ENCODE assay signal across 12 cellular contexts in genomic region chr10:69715899-69716606, GRCh38.
A peak's percentile ranks its signal among the peaks of the same experiment; 100 is the strongest.
DNase-seq lines count a peak whose midpoint lies in the region; ATAC-seq and TF ChIP-seq lines count a peak whose summit lies in the region.
"Had no signal": no experiment of that assay in that cellular context is flagged by ENCODE, and none has a peak within 500 bp of the region (broad histone marks: within the 10 kb centered on the region; RNA-seq: fewer than 3 reads in every experiment).

No MANE protein-coding gene starts in this region.

- H3K4me3 ChIP-seq in breast epithelium = no peak overlapping the region
- H3K4me3 ChIP-seq in thoracic aorta = peak overlapping the region; percentile 35
- H3K4me3 ChIP-seq: BLaER1 had no signal

- H3K4me3 Mint-ChIP-seq in MCF 10A (ENCODE audit: unreplicated experiment) = no peak overlapping the region
- H3K4me3 Mint-ChIP-seq in stimulated activated naive B cell treated with anti-CD40 and anti-IgM and Interleukin-4, amounts not matched to agents 10 μg/mL and 1 μg/mL and 100 μg/mL, for 72 hours = no peak overlapping the region
- H3K4me3 Mint-ChIP-seq: CD8-positive, alpha-beta memory T cell had no signal

- H3K4me1 Mint-ChIP-seq in MCF 10A (ENCODE audit: insufficient read depth, unreplicated experiment) = peaks cover 17% of the 10 kb centered on the region
- H3K4me1 Mint-ChIP-seq in stimulated activated naive B cell treated with anti-CD40 and anti-IgM and Interleukin-4, amounts not matched to agents 10 μg/mL and 1 μg/mL and 100 μg/mL, for 72 hours = no peaks in the 10 kb centered on the region
- H3K4me1 Mint-ChIP-seq: CD8-positive, alpha-beta memory T cell had no signal

- no TSS peak for BruUV-seq in MCF 10A (replicated peaks; lab: Mats Ljungman, UMichigan)

- H3K9me3 Mint-ChIP-seq in MCF 10A (ENCODE audit: unreplicated experiment) = no peaks in the 10 kb centered on the region
- H3K9me3 Mint-ChIP-seq in stimulated activated naive B cell treated with anti-CD40 and anti-IgM and Interleukin-4, amounts not matched to agents 10 μg/mL and 1 μg/mL and 100 μg/mL, for 72 hours = peaks cover 0 to 2% of the 10 kb centered on the region in 2 donors
- H3K9me3 Mint-ChIP-seq: CD8-positive, alpha-beta memory T cell had no signal

- DNase-seq in MCF 10A (ENCODE audit: unreplicated experiment) (peak; percentile 22), breast epithelium (ENCODE audit: low spot score in 2 of 2) (no peak), M059J (ENCODE audit: low read depth) (peak; percentile 26), left cardiac atrium (no peak), thoracic aorta (ENCODE audit: low spot score) (no peak), NCI-H1417 treated with DMSO at 0.1 percent for 48 hours (lab: John Stamatoyannopoulos, UW) (no peak), UCSD-AML1 (lab: John Stamatoyannopoulos, UW; ENCODE audit: unreplicated experiment) (no peak)
- DNase-seq in stimulated activated naive B cell treated with anti-CD40 and anti-IgM and Interleukin-4, amounts not matched to agents 10 μg/mL and 1 μg/mL and 100 μg/mL, for 72 hours = no peak
- DNase-seq: DMS79, NCI-H2029 had no signal

- no peaks in the 10 kb centered on the region for H3K27me3 Mint-ChIP-seq in MCF 10A (ENCODE audit: insufficient read depth, unreplicated experiment)
- H3K27me3 Mint-ChIP-seq in stimulated activated naive B cell treated with anti-CD40 and anti-IgM and Interleukin-4, amounts not matched to agents 10 μg/mL and 1 μg/mL and 100 μg/mL, for 72 hours = peaks cover 5 to 29% of the 10 kb centered on the region in 2 donors

- CTCF ChIA-PET in MCF 10A (lab: Yijun Ruan, JAX) = interaction anchor here (0.6 to 6.7 kb wide), 25 partner anchors 8 to 1626 kb away, joined by 3 to 104 read pairs (median 4); no protein-coding TSS in a partner anchor

- TF ChIP-seq CTCF in MCF 10A (IDR thresholded peaks at IDR 0.05; ENCODE audit: unreplicated experiment) (no peak), breast epithelium (IDR thresholded peaks at IDR 0.05) (no peak), thoracic aorta (IDR thresholded peaks at IDR 0.05) (no peak)

- H3K27ac ChIP-seq in breast epithelium (no peak overlapping the region), thoracic aorta (peak overlapping the region; percentile 83)
- H3K27ac ChIP-seq: BLaER1 had no signal

- POLR2A ChIA-PET in MCF 10A (lab: Yijun Ruan, JAX) = interaction anchor here (0.6 to 0.7 kb wide), 2 partner anchors 780 to 902 kb away, joined by 3 read pairs; no protein-coding TSS in a partner anchor

- H3K9me3 ChIP-seq in breast epithelium (no peaks in the 10 kb centered on the region), thoracic aorta (no peaks in the 10 kb centered on the region)

- ATAC-seq in left cardiac atrium (peak; percentile 10 to 23), thoracic aorta (ENCODE audit: insufficient number of reproducible peaks, low FRiP score, low read depth) (peak; percentile 30)
- no peak for ATAC-seq in stimulated activated naive B cell treated with anti-CD40 and anti-IgM and Interleukin-4, amounts not matched to agents 10 μg/mL and 1 μg/mL and 100 μg/mL, for 72 hours (replicated peaks)

- H3K27me3 ChIP-seq in breast epithelium (no peaks in the 10 kb centered on the region), thoracic aorta (replicated peaks; ENCODE audit: insufficient read depth) (no peaks in the 10 kb centered on the region)
- H3K27me3 ChIP-seq: BLaER1 had no signal

- no peak overlapping the region for H3K27ac Mint-ChIP-seq in MCF 10A (ENCODE audit: low read depth, unreplicated experiment)
- H3K27ac Mint-ChIP-seq in stimulated activated naive B cell treated with anti-CD40 and anti-IgM and Interleukin-4, amounts not matched to agents 10 μg/mL and 1 μg/mL and 100 μg/mL, for 72 hours = no peak overlapping the region
- H3K27ac Mint-ChIP-seq: CD8-positive, alpha-beta memory T cell had no signal

- TF ChIP-seq POLR2A in breast epithelium (IDR thresholded peaks at IDR 0.05) = no peak

- H3K4me1 ChIP-seq in breast epithelium = no peaks in the 10 kb centered on the region
- peaks cover 16 to 25% of the 10 kb centered on the region in 2 donors for H3K4me1 ChIP-seq in thoracic aorta (ENCODE audit: control insufficient read depth in 1 of 2, low read depth in 2 of 2)
- H3K4me1 ChIP-seq: BLaER1 had no signal

- H3K36me3 Mint-ChIP-seq in MCF 10A (ENCODE audit: insufficient read depth, unreplicated experiment) = no peaks in the 10 kb centered on the region
- no peaks in the 10 kb centered on the region for H3K36me3 Mint-ChIP-seq in stimulated activated naive B cell treated with anti-CD40 and anti-IgM and Interleukin-4, amounts not matched to agents 10 μg/mL and 1 μg/mL and 100 μg/mL, for 72 hours
- H3K36me3 Mint-ChIP-seq: CD8-positive, alpha-beta memory T cell had no signal

- no peaks in the 10 kb centered on the region for H3K36me3 ChIP-seq in breast epithelium
- no peaks in the 10 kb centered on the region for H3K36me3 ChIP-seq in thoracic aorta
- H3K36me3 ChIP-seq: BLaER1 had no signal

- intact Hi-C loops in MCF 10A (cut with micrococcal nuclease) (loop anchor here (1.0 kb wide), 1 partner anchor 201 kb away; no protein-coding TSS in a partner anchor), breast epithelium (cut with DNase I; ENCODE audit: low total_unique reads) (loop anchor here (10.0 kb wide), 1 partner anchor 71 kb away; no protein-coding TSS in a partner anchor), left cardiac atrium (cut with DNase I) (loop anchor here in 1 of 2 donors (2.0 kb wide), 1 partner anchor 71 kb away; no protein-coding TSS in a partner anchor)

Comparison
In these comparisons a context has a peak if more than half of its experiments do, and no peak if none do; other contexts are left out.
1. DNase-seq: peak in MCF 10A (single experiment) and M059J (single experiment); none in breast epithelium (0 of 2), left cardiac atrium (single experiment), thoracic aorta (single experiment), NCI-H1417 treated with DMSO at 0.1 percent for 48 hours (single experiment), stimulated activated naive B cell treated with anti-CD40 and anti-IgM and Interleukin-4, amounts not matched to agents 10 μg/mL and 1 μg/mL and 100 μg/mL, for 72 hours (single experiment) and UCSD-AML1 (single experiment).
2. H3K27ac ChIP-seq: peak in thoracic aorta (2 of 2); none in breast epithelium (0 of 2).
3. ATAC-seq: peak in left cardiac atrium (2 of 2) and thoracic aorta (single experiment); none in stimulated activated naive B cell treated with anti-CD40 and anti-IgM and Interleukin-4, amounts not matched to agents 10 μg/mL and 1 μg/mL and 100 μg/mL, for 72 hours (0 of 2).